15 cellular contexts compared by ENCODE assay signal in genomic region chr3:182445576-182445975, GRCh38.
DNase-seq lines count a peak whose midpoint lies in the region; ATAC-seq and TF ChIP-seq lines count a peak whose summit lies in the region.
"Had no signal": no experiment of that assay in that cellular context is flagged by ENCODE, and none has a peak within 500 bp of the region (broad histone marks: within the 10 kb centered on the region; RNA-seq: fewer than 3 reads in every experiment).

No MANE protein-coding gene starts in this region.

- no peaks in the 10 kb centered on the region; the same call in 1 of the 2 replicates for H3K9me3 ChIP-seq in OCI-LY7 (ENCODE audit: low read length)
- H3K9me3 ChIP-seq in neuron (ENCODE audit: low read length): no peaks in the 10 kb centered on the region
- no peaks in the 10 kb centered on the region for H3K9me3 ChIP-seq in esophagus muscularis mucosa
- H3K9me3 ChIP-seq: BE2C had no signal

- TF ChIP-seq CTCF in GM23338 (conservative IDR thresholded peaks at IDR 0.05; ENCODE audit: low read depth in 2 of 2) (no peak), OCI-LY7 (conservative IDR thresholded peaks at IDR 0.05; ENCODE audit: low read length) (no peak), GM13976 (IDR thresholded peaks at IDR 0.05; ENCODE audit: borderline replicate concordance, control extremely low read depth, extremely low read depth, insufficient read depth, missing control alignments) (no peak), esophagus muscularis mucosa (IDR thresholded peaks at IDR 0.05) (no peak)

- BruUV-seq in OCI-LY7 (replicated peaks; lab: Mats Ljungman, UMichigan): no TSS peak

- H3K4me2 ChIP-seq in GM23338: no peak overlapping the region
- H3K4me2 ChIP-seq in OCI-LY7 (ENCODE audit: low read length): no peak overlapping the region

- in situ Hi-C loops in GM13976 (cut with MboI; ENCODE audit: low sequenced_read_pairs, unreplicated experiment): no loop called here

- H3F3A ChIP-seq in GM23338 (replicated peaks; ENCODE audit: low read depth): no peaks in the 10 kb centered on the region

- H3K36me3 Mint-ChIP-seq in GM23338 (ENCODE audit: low read depth): no peaks in the 10 kb centered on the region
- H3K36me3 Mint-ChIP-seq: CD4-positive, alpha-beta memory T cell had no signal

- 0 out of 3 replicates have a peak, but pooled peaks cover 2% of the 10 kb centered on the region for H3K4me1 Mint-ChIP-seq in GM23338
- H3K4me1 Mint-ChIP-seq: CD4-positive, alpha-beta memory T cell had no signal

- intact Hi-C loops in OCI-LY7 (cut with micrococcal nuclease; ENCODE audit: unreplicated experiment): no loop called here
- intact Hi-C loops in esophagus muscularis mucosa (cut with DNase I): no loop called here

- 60% methylated on average over 5 of the region's 5 CpGs for WGBS in esophagus muscularis mucosa

- no peaks in the 10 kb centered on the region for H3K9me2 ChIP-seq in GM23338 (ENCODE audit: insufficient read depth)
- H3K9me2 ChIP-seq in OCI-LY7 (ENCODE audit: insufficient read depth, low read length): no peaks in the 10 kb centered on the region

- H3K9me3 Mint-ChIP-seq in GM23338: no peaks in the 10 kb centered on the region

- no peak overlapping the region for H3K4me3 ChIP-seq in GM23338
- H3K4me3 ChIP-seq in OCI-LY7 (ENCODE audit: low read depth, low read length, poor library complexity, severe bottlenecking): no peak overlapping the region
- no peak overlapping the region for H3K4me3 ChIP-seq in neuron (ENCODE audit: low read length)
- no peak overlapping the region for H3K4me3 ChIP-seq in esophagus muscularis mucosa

- TF ChIP-seq POLR2A in esophagus muscularis mucosa (IDR thresholded peaks at IDR 0.05; ENCODE audit: low read depth): no peak

- H3K27ac ChIP-seq in GM23338 (ENCODE audit: low read depth): no peak overlapping the region
- no peak overlapping the region for H3K27ac ChIP-seq in OCI-LY7 (ENCODE audit: low read depth, low read length, poor library complexity, severe bottlenecking)
- no peak overlapping the region for H3K27ac ChIP-seq in esophagus muscularis mucosa (replicated peaks in 1 of 4)
- H3K27ac ChIP-seq: C4-2B had no signal

- H3K27ac Mint-ChIP-seq in GM23338: no peak overlapping the region
- H3K27ac Mint-ChIP-seq: CD4-positive, alpha-beta memory T cell; HFFc6 had no signal

- H3K27me3 ChIP-seq in GM23338 (ENCODE audit: insufficient read depth) (no peaks in the 10 kb centered on the region), neuron (ENCODE audit: insufficient read depth, low read length) (no peaks in the 10 kb centered on the region), esophagus muscularis mucosa (no peaks in the 10 kb centered on the region)
- H3K27me3 ChIP-seq: BE2C had no signal

- H2AFZ ChIP-seq in GM23338 (no peak overlapping the region), OCI-LY7 (ENCODE audit: low read length) (peak overlapping the region; percentile 18; the same call in 1 of the 2 replicates), neuron (ENCODE audit: low read depth, low read length) (peak overlapping the region; percentile 32)

- H3K27me3 Mint-ChIP-seq in GM23338 (ENCODE audit: insufficient read depth, low read depth, poor library complexity): peaks cover 5% of the 10 kb centered on the region
- H3K27me3 Mint-ChIP-seq: CD4-positive, alpha-beta memory T cell had no signal

- H4K20me1 ChIP-seq in GM23338 (replicated peaks; ENCODE audit: insufficient read depth) (no peaks in the 10 kb centered on the region), OCI-LY7 (ENCODE audit: insufficient read depth, low read length) (no peaks in the 10 kb centered on the region)

- DNase-seq in GM23338 (ENCODE audit: low spot score) (no peak), OCI-LY7 (ENCODE audit: low spot score) (no peak), AG08395 (ENCODE audit: low spot score) (no peak), DMS 273 treated with DMSO at 0.1 percent for 48 hours (lab: John Stamatoyannopoulos, UW) (no peak), GM13976 (ENCODE audit: low spot score) (no peak), esophagus muscularis mucosa (ENCODE audit: extremely low spot score) (no peak)
- DNase-seq: BE2C; CD4-positive, alpha-beta memory T cell; DND-41; GF-D8; HCEC 1CT; HFFc6; KBM-7 had no signal

- H3K36me3 ChIP-seq in GM23338 (ENCODE audit: insufficient read depth) (no peaks in the 10 kb centered on the region), OCI-LY7 (ENCODE audit: insufficient read depth, low read length) (no peaks in the 10 kb centered on the region), neuron (ENCODE audit: insufficient read depth, low read length) (no peaks in the 10 kb centered on the region), esophagus muscularis mucosa (no peaks in the 10 kb centered on the region)
- H3K36me3 ChIP-seq: BE2C had no signal

- CTCF ChIA-PET in OCI-LY7 (lab: Charles Lee; ENCODE audit: unreplicated experiment): no interaction called here

- H3K4me3 Mint-ChIP-seq in GM23338: no peak overlapping the region
- H3K4me3 Mint-ChIP-seq: CD4-positive, alpha-beta memory T cell; HFFc6 had no signal

- no peaks in the 10 kb centered on the region for H3K4me1 ChIP-seq in GM23338 (ENCODE audit: insufficient read depth)
- no peaks in the 10 kb centered on the region for H3K4me1 ChIP-seq in OCI-LY7 (ENCODE audit: insufficient read depth, low read length, poor library complexity, severe bottlenecking)
- no peaks in the 10 kb centered on the region for H3K4me1 ChIP-seq in neuron (ENCODE audit: insufficient read depth, low read length)
- H3K4me1 ChIP-seq in esophagus muscularis mucosa: no peaks in the 10 kb centered on the region
- H3K4me1 ChIP-seq: BE2C had no signal

- ATAC-seq in GM23338: peak; percentile 39; the same call in 2 of the 3 replicates

- POLR2A ChIA-PET in OCI-LY7 (lab: Charles Lee): interaction anchor here (0.6 to 1.5 kb wide), 4 partner anchors 9 to 261 kb away, joined by 3 to 7 read pairs (median 4); no protein-coding TSS in a partner anchor

- H3K79me2 ChIP-seq in GM23338 (replicated peaks; ENCODE audit: insufficient read depth): no peaks in the 10 kb centered on the region
- H3K79me2 ChIP-seq in OCI-LY7 (ENCODE audit: insufficient read depth, low read depth, low read length): no peaks in the 10 kb centered on the region

- TF ChIP-seq EP300 in esophagus muscularis mucosa (IDR thresholded peaks at IDR 0.05): no peak

TF ChIP-seq in GM23338, 12 proteins besides CTCF, POLR2A, EP300 and RAD21 (continues in another document):
- TF ChIP-seq NANOG (IDR thresholded peaks at IDR 0.05; ENCODE audit: borderline replicate concordance) (no peak), REST (IDR thresholded peaks at IDR 0.05; ENCODE audit: unreplicated experiment) (no peak), POLR2AphosphoS5 (IDR thresholded peaks at IDR 0.05; ENCODE audit: low read depth) (no peak)
